Comparison of ENCODE assay signal across 8 cellular contexts in genomic region chr21:45073301-45074047, GRCh38. TPM values are rescaled to one million over a fixed set of nuclear protein-coding genes. Genes with fewer than 3 reads are reported as not detected.
DNase-seq lines count a peak whose midpoint lies in the region; TF ChIP-seq lines count a peak whose summit lies in the region.

No MANE protein-coding gene starts in this region.

- H3K9me3 ChIP-seq in mucosa of stomach (ENCODE audit: control insufficient read depth, low read length) = no peaks in the 10 kb centered on the region

- H3K27me3 ChIP-seq in mucosa of stomach (ENCODE audit: control insufficient read depth, insufficient read depth, low read length) = peaks cover 14% of the 10 kb centered on the region

- H3K36me3 ChIP-seq in mucosa of stomach (ENCODE audit: control insufficient read depth, insufficient read depth, low read length) = no peaks in the 10 kb centered on the region

- no peaks in the 10 kb centered on the region for H3K36me3 Mint-ChIP-seq in activated CD4-positive, alpha-beta T cell treated with anti-CD3 and anti-CD28 coated beads, Interleukin-2, amount 10 ng/mL, durations not matched to agents 24 days and 14 days (ENCODE audit: low read depth)

- no peaks in the 10 kb centered on the region for H3K9me3 Mint-ChIP-seq in activated CD4-positive, alpha-beta T cell treated with anti-CD3 and anti-CD28 coated beads, Interleukin-2, amount 10 ng/mL, durations not matched to agents 24 days and 14 days

- peaks cover 32% of the 10 kb centered on the region for H3K4me1 Mint-ChIP-seq in activated CD4-positive, alpha-beta T cell treated with anti-CD3 and anti-CD28 coated beads, Interleukin-2, amount 10 ng/mL, durations not matched to agents 24 days and 14 days

- intact Hi-C loops in activated CD4-positive, alpha-beta T cell treated with anti-CD3 and anti-CD28 coated beads, Interleukin-2, amount 10 ng/mL, durations not matched to agents 24 days and 14 days (cut with micrococcal nuclease) = no loop called here

- POLR2A ChIA-PET in RWPE1 (lab: Yijun Ruan, JAX; ENCODE audit: low non-redundant PET) = no interaction called here

- peak overlapping the region; percentile 64 for H3K4me3 ChIP-seq in epithelial cell of esophagus (ENCODE audit: low read length)
- H3K4me3 ChIP-seq in mucosa of stomach (ENCODE audit: low read length) = no peak overlapping the region

- H3K4me3 Mint-ChIP-seq in activated CD4-positive, alpha-beta T cell treated with anti-CD3 and anti-CD28 coated beads, Interleukin-2, amount 10 ng/mL, durations not matched to agents 24 days and 14 days = peak overlapping the region; percentile 95

- peaks cover 6% of the 10 kb centered on the region for H3K4me1 ChIP-seq in mucosa of stomach (ENCODE audit: control insufficient read depth, insufficient read depth, low read length)

- H3K27ac Mint-ChIP-seq in activated CD4-positive, alpha-beta T cell treated with anti-CD3 and anti-CD28 coated beads, Interleukin-2, amount 10 ng/mL, durations not matched to agents 24 days and 14 days = peak overlapping the region; percentile 91

- CTCF ChIA-PET in RWPE1 (lab: Yijun Ruan, JAX) = interaction anchor here (0.5 to 1.0 kb wide), 4 partner anchors 35 to 492 kb away, joined by 3 to 4 read pairs (median 4); no protein-coding TSS in a partner anchor

- peak overlapping the region; percentile 95 for H3K27ac ChIP-seq in RWPE1

- H3K27me3 Mint-ChIP-seq in activated CD4-positive, alpha-beta T cell treated with anti-CD3 and anti-CD28 coated beads, Interleukin-2, amount 10 ng/mL, durations not matched to agents 24 days and 14 days = peaks cover 3% of the 10 kb centered on the region

- peak overlapping the region; percentile 14 for H3K9ac ChIP-seq in mucosa of stomach (ENCODE audit: low read length)

- DNase-seq in activated CD4-positive, alpha-beta T cell treated with anti-CD3 and anti-CD28 coated beads, Interleukin-2, amount 10 ng/mL, durations not matched to agents 24 days and 14 days = no peak
- no peak for DNase-seq in activated CD4-positive, alpha-beta T cell treated with anti-CD3 and anti-CD28 coated beads, Interleukin-2, amount 50 U/mL, for 4 hours
- peak; percentile 59 for DNase-seq in RWPE1 (ENCODE audit: low spot score)
- peak; percentile 64 for DNase-seq in epithelial cell of esophagus (ENCODE audit: low read depth)
- no peak for DNase-seq in COR-L47 (lab: John Stamatoyannopoulos, UW)
- DNase-seq in epidermal melanocyte (ENCODE audit: insufficient read length, low spot score) = no peak
- no peak for DNase-seq in NOMO-1 (lab: John Stamatoyannopoulos, UW; ENCODE audit: unreplicated experiment in 2 of 2)

- TF ChIP-seq CTCF in RWPE1 (conservative IDR thresholded peaks at IDR 0.05; ENCODE audit: low read depth) (no peak), epithelial cell of esophagus (IDR thresholded peaks at IDR 0.05; ENCODE audit: insufficient read depth, low read depth, low read length, missing control alignments) (no peak)

RNA-seq across cellular contexts. Expression of gene ADARB1, which starts 0.9 kb away (rescaled TPM):
- total RNA-seq in activated CD4-positive, alpha-beta T cell treated with anti-CD3 and anti-CD28 coated beads, Interleukin-2, amount 10 ng/mL, durations not matched to agents 24 days and 14 days = 21.8 and 24.6 TPM in 2 replicates

Comparison
In these comparisons a context has a peak if more than half of its experiments do, and no peak if none do; other contexts are left out.
1. DNase-seq: peak in RWPE1 (single experiment) and epithelial cell of esophagus (single experiment); none in activated CD4-positive, alpha-beta T cell treated with anti-CD3 and anti-CD28 coated beads, Interleukin-2, amount 10 ng/mL, durations not matched to agents 24 days and 14 days (single experiment), activated CD4-positive, alpha-beta T cell treated with anti-CD3 and anti-CD28 coated beads, Interleukin-2, amount 50 U/mL, for 4 hours (0 of 2), COR-L47 (single experiment), epidermal melanocyte (single experiment) and NOMO-1 (0 of 2).